22 cellular contexts compared by ENCODE assay signal in the genomic region with DNA sequence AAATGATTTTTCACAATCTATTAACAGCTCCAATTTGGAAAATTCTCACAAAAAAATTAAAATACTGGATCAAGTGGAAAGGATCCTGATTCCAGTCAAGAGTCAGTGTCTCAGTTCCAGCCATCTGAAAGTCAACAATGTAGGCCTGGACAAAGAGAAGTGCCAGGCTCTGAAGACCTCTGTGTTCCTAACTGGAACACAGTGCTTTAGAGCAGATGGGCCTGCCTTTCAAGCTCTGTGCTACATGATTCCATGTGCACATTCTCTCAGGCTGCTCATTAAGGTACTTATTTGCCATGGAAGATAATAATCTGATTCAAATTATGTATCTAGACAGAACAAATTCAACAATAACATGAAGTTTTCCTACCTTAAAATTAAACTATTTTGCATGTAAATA. TPM values are rescaled to one million over a fixed set of nuclear protein-coding genes. Genes with fewer than 3 reads are reported as not detected.
DNase-seq lines count a peak whose midpoint lies in the region; ATAC-seq, FAIRE-seq and TF ChIP-seq lines count a peak whose summit lies in the region.
"Had no signal": no experiment of that assay in that cellular context is flagged by ENCODE, and none has a peak within 500 bp of the region (broad histone marks: within the 10 kb centered on the region; RNA-seq: fewer than 3 reads in every experiment).

No MANE protein-coding gene starts in this region.

- TF ChIP-seq POLR2A in stomach (IDR thresholded peaks at IDR 0.05), result no peak

- H3K36me3 ChIP-seq in liver (ENCODE audit: control insufficient read depth in 4 of 4, insufficient read depth in 3 of 4, low read depth in 1 of 4, low read length in 3 of 4) (no peaks in the 10 kb centered on the region), stomach (no peaks in the 10 kb centered on the region), kidney (ENCODE audit: control insufficient read depth in 1 of 2, insufficient read depth in 2 of 2, low read length in 2 of 2) (no peaks in the 10 kb centered on the region)
- H3K36me3 ChIP-seq: thoracic aorta had no signal

- H3K9me3 Mint-ChIP-seq in HFFc6, result no peaks in the 10 kb centered on the region
- no peaks in the 10 kb centered on the region for H3K9me3 Mint-ChIP-seq in CD4-positive, alpha-beta T cell
- H3K9me3 Mint-ChIP-seq in activated naive CD4-positive, alpha-beta T cell treated with anti-CD3 and anti-CD28 coated beads, Interleukin-2, amount 10 ng/mL, durations not matched to agents 7 days and 5 days, result no peaks in the 10 kb centered on the region
- H3K9me3 Mint-ChIP-seq: activated CD4-positive, alpha-beta memory T cell treated with anti-CD3 and anti-CD28 coated beads for 36 hours; activated naive CD8-positive, alpha-beta T cell treated with anti-CD3 and anti-CD28 coated beads for 36 hours; activated T-helper 2 cell treated with anti-CD3 and anti-CD28 coated beads, Interferon-gamma antibody, Interleukin-2, Interleukin-4, amounts not matched to agents 10 μg/mL and 5 μg/mL and 100 μg/mL, durations not matched to agents 14 hours and 24 hours and 36 hours; GM23338; naive thymus-derived CD4-positive, alpha-beta T cell had no signal

- TF ChIP-seq CTCF in HFFc6 (IDR thresholded peaks at IDR 0.05), result no peak
- TF ChIP-seq CTCF in VCaP (conservative IDR thresholded peaks at IDR 0.05), result no peak
- no peak for TF ChIP-seq CTCF in liver (IDR thresholded peaks at IDR 0.05; ENCODE audit: low read depth, low read length, missing input control)
- no peak for TF ChIP-seq CTCF in stomach (IDR thresholded peaks at IDR 0.05)
- no peak for TF ChIP-seq CTCF in CD4-positive, alpha-beta T cell (IDR thresholded peaks at IDR 0.05)
- no peak for TF ChIP-seq CTCF in kidney (IDR thresholded peaks at IDR 0.05; ENCODE audit: borderline replicate concordance, extremely low read depth, insufficient read depth)

- no peak for FAIRE-seq in kidney (lab: Jason Lieb, UNC)

- peak overlapping the region; percentile 88 for H3K27ac Mint-ChIP-seq in HFFc6
- H3K27ac Mint-ChIP-seq in CD4-positive, alpha-beta T cell, result no peak overlapping the region
- H3K27ac Mint-ChIP-seq in activated naive CD4-positive, alpha-beta T cell treated with anti-CD3 and anti-CD28 coated beads, Interleukin-2, amount 10 ng/mL, durations not matched to agents 7 days and 5 days, result no peak overlapping the region
- H3K27ac Mint-ChIP-seq: activated CD4-positive, alpha-beta memory T cell treated with anti-CD3 and anti-CD28 coated beads for 36 hours; activated naive CD8-positive, alpha-beta T cell treated with anti-CD3 and anti-CD28 coated beads for 36 hours; activated T-helper 2 cell treated with anti-CD3 and anti-CD28 coated beads, Interferon-gamma antibody, Interleukin-2, Interleukin-4, amounts not matched to agents 10 μg/mL and 5 μg/mL and 100 μg/mL, durations not matched to agents 14 hours and 24 hours and 36 hours; CD8-positive, alpha-beta memory T cell; GM23338; naive thymus-derived CD4-positive, alpha-beta T cell had no signal

- H3K4me3 ChIP-seq in liver (ENCODE audit: low read depth in 1 of 3, low read length in 3 of 3), result no peak overlapping the region
- H3K4me3 ChIP-seq in stomach, result no peak overlapping the region
- H3K4me3 ChIP-seq in kidney (ENCODE audit: low read length in 2 of 2), result no peak overlapping the region
- H3K4me3 ChIP-seq: GM23338, thoracic aorta had no signal

- H3K4me3 Mint-ChIP-seq in HFFc6, result peak overlapping the region; percentile 59; the same call in 1 of the 2 replicates
- H3K4me3 Mint-ChIP-seq in CD4-positive, alpha-beta T cell, result no peak overlapping the region
- no peak overlapping the region for H3K4me3 Mint-ChIP-seq in activated naive CD4-positive, alpha-beta T cell treated with anti-CD3 and anti-CD28 coated beads, Interleukin-2, amount 10 ng/mL, durations not matched to agents 7 days and 5 days
- H3K4me3 Mint-ChIP-seq: activated CD4-positive, alpha-beta memory T cell treated with anti-CD3 and anti-CD28 coated beads for 36 hours; activated naive CD8-positive, alpha-beta T cell treated with anti-CD3 and anti-CD28 coated beads for 36 hours; CD8-positive, alpha-beta memory T cell; GM23338; naive thymus-derived CD4-positive, alpha-beta T cell had no signal

- H3K9ac ChIP-seq in liver (ENCODE audit: low read depth in 1 of 2, low read length in 2 of 2) (peak overlapping the region in 1 of 2 donors; percentile 77), kidney (ENCODE audit: low read length in 2 of 2) (no peak overlapping the region)

- intact Hi-C loops in stomach (cut with DNase I; ENCODE audit: low total_unique reads) (no loop called here), kidney (cut with DNase I) (no loop called here)
- intact Hi-C loops in CD4-positive, alpha-beta T cell (cut with DNase I, micrococcal nuclease), result no loop called here

- TF ChIP-seq RAD21 in liver (IDR thresholded peaks at IDR 0.05), result no peak

- peaks cover 5% of the 10 kb centered on the region; the same call in 1 of the 2 replicates for H3K36me3 Mint-ChIP-seq in HFFc6 (ENCODE audit: low read depth)
- no peaks in the 10 kb centered on the region for H3K36me3 Mint-ChIP-seq in CD4-positive, alpha-beta T cell (ENCODE audit: low read depth)
- no peaks in the 10 kb centered on the region for H3K36me3 Mint-ChIP-seq in activated naive CD4-positive, alpha-beta T cell treated with anti-CD3 and anti-CD28 coated beads, Interleukin-2, amount 10 ng/mL, durations not matched to agents 7 days and 5 days
- H3K36me3 Mint-ChIP-seq: activated CD4-positive, alpha-beta memory T cell treated with anti-CD3 and anti-CD28 coated beads for 36 hours; activated naive CD8-positive, alpha-beta T cell treated with anti-CD3 and anti-CD28 coated beads for 36 hours; CD8-positive, alpha-beta memory T cell; naive thymus-derived CD4-positive, alpha-beta T cell had no signal

- TF ChIP-seq EP300 in stomach (IDR thresholded peaks at IDR 0.05), result no peak

- peaks cover 10 to 52% (median 29%) of the 10 kb centered on the region in 4 donors for H3K4me1 ChIP-seq in liver (ENCODE audit: control insufficient read depth in 4 of 4, insufficient read depth in 4 of 4, low read length in 3 of 4)
- H3K4me1 ChIP-seq in stomach, result peaks cover 14 to 77% (median 37%) of the 10 kb centered on the region in 4 donors
- H3K4me1 ChIP-seq in kidney (ENCODE audit: control insufficient read depth in 1 of 2, insufficient read depth in 1 of 2, low read depth in 1 of 2, low read length in 2 of 2), result peaks cover 0 to 10% of the 10 kb centered on the region in 2 donors

- peaks cover 2% of the 10 kb centered on the region; the same call in 1 of the 2 replicates for H3K27me3 Mint-ChIP-seq in HFFc6 (ENCODE audit: insufficient read depth)
- H3K27me3 Mint-ChIP-seq in CD4-positive, alpha-beta T cell, result no peaks in the 10 kb centered on the region
- no peaks in the 10 kb centered on the region for H3K27me3 Mint-ChIP-seq in activated naive CD4-positive, alpha-beta T cell treated with anti-CD3 and anti-CD28 coated beads, Interleukin-2, amount 10 ng/mL, durations not matched to agents 7 days and 5 days

- ATAC-seq in CD4-positive, alpha-beta T cell (ENCODE audit: poor library complexity), result no peak
- ATAC-seq: GM23338; naive thymus-derived CD4-positive, alpha-beta T cell had no signal

- POLR2A ChIA-PET in CD4-positive, alpha-beta T cell (lab: Charles Lee), result no interaction called here

- peak overlapping the region; percentile 62 for H3K27ac ChIP-seq in VCaP
- H3K27ac ChIP-seq in liver (ENCODE audit: low read depth in 1 of 2, low read length in 2 of 2), result peak overlapping the region; percentile 55 to 87
- peak overlapping the region; percentile 42 to 84 (median 66) for H3K27ac ChIP-seq in stomach
- no peak overlapping the region for H3K27ac ChIP-seq in CD4-positive, alpha-beta T cell (ENCODE audit: low read depth, low read length)
- no peak overlapping the region for H3K27ac ChIP-seq in kidney (ENCODE audit: low read depth in 2 of 2, low read length in 2 of 2)
- H3K27ac ChIP-seq: thoracic aorta had no signal

- CTCF ChIA-PET in CD4-positive, alpha-beta T cell (lab: Charles Lee), result no interaction called here
- CTCF ChIA-PET in activated naive CD4-positive, alpha-beta T cell treated with anti-CD3 and anti-CD28 coated beads, Interleukin-2, amount 10 ng/mL, durations not matched to agents 7 days and 5 days (lab: Charles Lee), result no interaction called here

- H3K9me3 ChIP-seq in liver (ENCODE audit: control insufficient read depth in 4 of 4, low read length in 3 of 4) (no peaks in the 10 kb centered on the region), stomach (no peaks in the 10 kb centered on the region), kidney (ENCODE audit: control insufficient read depth in 1 of 2, low read length in 2 of 2) (no peaks in the 10 kb centered on the region)
- H3K9me3 ChIP-seq in CD4-positive, alpha-beta T cell (ENCODE audit: control insufficient read depth, low read length), result no peaks in the 10 kb centered on the region
- H3K9me3 ChIP-seq: thoracic aorta had no signal

- H3K4me1 Mint-ChIP-seq in HFFc6 (ENCODE audit: low read depth), result peaks cover 94% of the 10 kb centered on the region
- no peaks in the 10 kb centered on the region for H3K4me1 Mint-ChIP-seq in CD4-positive, alpha-beta T cell (ENCODE audit: low read depth)
- H3K4me1 Mint-ChIP-seq in activated naive CD4-positive, alpha-beta T cell treated with anti-CD3 and anti-CD28 coated beads, Interleukin-2, amount 10 ng/mL, durations not matched to agents 7 days and 5 days, result no peaks in the 10 kb centered on the region
- H3K4me1 Mint-ChIP-seq: activated naive CD8-positive, alpha-beta T cell treated with anti-CD3 and anti-CD28 coated beads for 36 hours; CD8-positive, alpha-beta memory T cell; naive thymus-derived CD4-positive, alpha-beta T cell had no signal

- DNase-seq in HFFc6 (no peak), stomach (peak; percentile 37), kidney (no peak)
- DNase-seq in CD4-positive, alpha-beta T cell, result no peak
- DNase-seq in activated naive CD4-positive, alpha-beta T cell treated with anti-CD3 and anti-CD28 coated beads, Interleukin-2, amount 10 ng/mL, durations not matched to agents 7 days and 5 days, result no peak
- DNase-seq: activated CD4-positive, alpha-beta memory T cell treated with anti-CD3 and anti-CD28 coated beads for 36 hours; activated CD4-positive, CD25-positive, alpha-beta regulatory T cell; activated naive CD8-positive, alpha-beta T cell treated with anti-CD3 and anti-CD28 coated beads for 36 hours; CD8-positive, alpha-beta memory T cell; cerebellar nuclear complex; GDM1; head of caudate nucleus; naive thymus-derived CD4-positive, alpha-beta T cell; NCI-H1436 treated with DMSO at 0.1 percent for 48 hours; NCI-H524 treated with DMSO at 0.1 percent for 48 hours; stimulated activated naive CD4-positive, alpha-beta T cell treated with Interleukin-2 at 50 U/mL for 16 hours; T-helper 9 cell had no signal

- H3K27me3 ChIP-seq in liver (ENCODE audit: control insufficient read depth in 4 of 4, insufficient read depth in 4 of 4, low read length in 3 of 4) (no peaks in the 10 kb centered on the region), stomach (no peaks in the 10 kb centered on the region)
- no peaks in the 10 kb centered on the region for H3K27me3 ChIP-seq in CD4-positive, alpha-beta T cell (ENCODE audit: control insufficient read depth, insufficient read depth, low read length)

RNA-seq across cellular contexts. Expression of a gene that starts 30.2 kb away (rescaled TPM):
- total RNA-seq in HFFc6 (2021; fragmentation: NEBNext Ultra II Directional; extraction: Animal tissue kit (Norgen Biotek cat#: 25700)), result 100 to 1,000 TPM; 166 to 720 (median 656) TPM
- total RNA-seq in liver (100 to 1,000 TPM; 178 to 208 TPM), stomach (100 to 1,000 TPM in 4 of 5 donors, 10 to 100 TPM in 1; 92.1 to 320 (median 187) TPM), kidney (191 TPM)
- polyA plus RNA-seq in liver (100 to 1,000 TPM; 118 to 433 TPM), stomach (100 to 1,000 TPM; 157 to 423 (median 409) TPM), kidney (ENCODE audit: insufficient read depth, low read depth, low replicate concordance) (295 TPM)
- total RNA-seq in CD4-positive, alpha-beta T cell, result under 1 TPM in 1 of 2 experiments, not detected in 1; 0.39 TPM
- total RNA-seq: activated CD4-positive, alpha-beta memory T cell treated with anti-CD3 and anti-CD28 coated beads for 36 hours; activated naive CD8-positive, alpha-beta T cell treated with anti-CD3 and anti-CD28 coated beads for 36 hours; activated T-helper 2 cell treated with anti-CD3 and anti-CD28 coated beads, Interferon-gamma antibody, Interleukin-2, Interleukin-4, amounts not matched to agents 10 μg/mL and 5 μg/mL and 100 μg/mL, durations not matched to agents 14 hours and 24 hours and 36 hours had no signal
- polyA plus RNA-seq: CD8-positive, alpha-beta memory T cell; naive thymus-derived CD4-positive, alpha-beta T cell had no signal

Comparison
In these comparisons a context has a peak if more than half of its experiments do, and no peak if none do; other contexts are left out.
1. H3K27ac ChIP-seq: peak in VCaP (single experiment), liver (2 of 2) and stomach (5 of 5); none in CD4-positive, alpha-beta T cell (single experiment) and kidney (0 of 2).
2. RNA of a gene that starts 30.2 kb away (total RNA-seq): 166 to 720 TPM in HFFc6, 178 to 208 TPM in liver, 191 TPM in kidney (single experiment) and 92.1 to 320 TPM in stomach; 0.39 TPM in CD4-positive, alpha-beta T cell; every median in the first group is over 10 times any median in the second.